Comparison of ENCODE assay signal across 28 cellular contexts in the genomic region with DNA sequence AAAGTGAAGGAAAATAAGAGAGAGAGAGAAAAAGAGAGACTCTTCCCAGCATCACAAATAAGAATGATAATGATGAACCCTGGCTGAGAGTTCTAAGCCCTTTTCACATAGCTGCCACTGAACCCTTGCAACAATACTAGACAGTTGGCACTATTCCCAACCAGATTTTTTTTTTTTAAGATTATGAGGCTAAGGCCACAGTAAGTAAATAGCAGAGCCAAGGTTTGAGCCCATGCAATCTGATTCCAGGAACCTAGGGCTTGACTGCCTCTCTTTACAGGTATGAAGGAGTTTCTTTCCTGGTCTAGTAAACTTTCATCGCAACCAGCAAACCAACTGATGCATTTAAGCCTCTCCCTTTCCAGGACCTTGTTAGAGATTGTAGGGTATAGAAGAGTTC.
DNase-seq lines count a peak whose midpoint lies in the region; ATAC-seq, FAIRE-seq and TF ChIP-seq lines count a peak whose summit lies in the region.
"Had no signal": no experiment of that assay in that cellular context is flagged by ENCODE, and none has a peak within 500 bp of the region (broad histone marks: within the 10 kb centered on the region; RNA-seq: fewer than 3 reads in every experiment).

No MANE protein-coding gene starts in this region.

- FAIRE-seq in pancreas (lab: Jason Lieb, UNC) (no peak), HTR-8/SVneo (lab: Jason Lieb, UNC) (no peak)
- FAIRE-seq: GM18507 had no signal

- no peak overlapping the region for H3K4me3 ChIP-seq in pancreas
- no peak overlapping the region for H3K4me3 ChIP-seq in lower leg skin (ENCODE audit: low read depth, poor library complexity, severe bottlenecking)
- H3K4me3 ChIP-seq: GM23338, PC-9, SJCRH30 had no signal

- TF ChIP-seq POLR2A in lower leg skin (IDR thresholded peaks at IDR 0.05), result no peak

- DNase-seq in DMS79 treated with DMSO at 0.1 percent for 48 hours (lab: John Stamatoyannopoulos, UW) (peak; percentile 73), NCI-H2029 (lab: John Stamatoyannopoulos, UW) (peak; percentile 5), NCI-H82 (lab: John Stamatoyannopoulos, UW) (peak; percentile 71), pancreas (peak in 3 of 6 donors; percentile 21 to 43 (median 34)), HTR-8/SVneo (ENCODE audit: insufficient read length, low spot score) (no peak), lower leg skin (ENCODE audit: low spot score in 2 of 2) (no peak)
- DNase-seq: Caco-2; CD8-positive, alpha-beta T cell; DMS 273 treated with DMSO at 0.1 percent for 48 hours; H9; HFFc6; NCI-H1092; NCI-H1436 treated with DMSO at 0.1 percent for 48 hours; NCI-H187 treated with DMSO at 0.1 percent for 48 hours; NCI-H446 treated with DMSO at 0.1 percent for 48 hours; NCI-H69; NK-92 treated with Interleukin-12 subunit alpha and Interleukin-12 subunit beta, amount 100 ng/mL, for 24 hours; PC-9; SJCRH30; T-helper 17 cell; T1000 had no signal

- H3K27me3 ChIP-seq in pancreas, result no peaks in the 10 kb centered on the region
- H3K27me3 ChIP-seq: SJCRH30 had no signal

- intact Hi-C loops in pancreas (cut with DNase I), result no loop called here
- intact Hi-C loops in lower leg skin (cut with DNase I; ENCODE audit: low total_unique reads), result no loop called here

- peak; percentile 81 to 96 (median 94) for ATAC-seq in pancreas
- no peak for ATAC-seq in HG03442 (IDR thresholded peaks at IDR 0.05; ENCODE audit: unreplicated experiment)
- ATAC-seq: CD8-positive, alpha-beta T cell; GM23338; Right ventricle myocardium inferior; SK-N-SH treated with all-trans-retinoic acid at 6 μM for 48 hours; T-helper 17 cell had no signal

- peaks cover 0 to 14% (median 14%) of the 10 kb centered on the region in 3 donors for H3K4me1 ChIP-seq in pancreas
- H3K4me1 ChIP-seq: Caco-2, SJCRH30 had no signal

- H3K27ac ChIP-seq in pancreas, result peak overlapping the region in 2 of 4 donors; percentile 23 to 34
- H3K27ac ChIP-seq: C4-2B, KMS-11, PC-9, SJCRH30 had no signal

- TF ChIP-seq CTCF in pancreas (IDR thresholded peaks at IDR 0.05) (no peak), lower leg skin (IDR thresholded peaks at IDR 0.05) (no peak)

- no peaks in the 10 kb centered on the region for H3K9me3 ChIP-seq in pancreas
- H3K9me3 ChIP-seq: Caco-2, SJCRH30 had no signal

- 43 to 56% methylated on average over 1 of the region's 1 CpG for WGBS in pancreas, 2 donors
- 97 to 100% methylated on average over 1 of the region's 1 CpG for WGBS in lower leg skin, 2 donors

- H3K36me3 ChIP-seq in pancreas, result no peaks in the 10 kb centered on the region
- H3K36me3 ChIP-seq: SJCRH30 had no signal

Comparison
In these comparisons a context has a peak if more than half of its experiments do, and no peak if none do; other contexts are left out.
1. DNase-seq: peak in DMS79 treated with DMSO at 0.1 percent for 48 hours (single experiment), NCI-H2029 (single experiment) and NCI-H82 (single experiment); none in HTR-8/SVneo (single experiment) and lower leg skin (0 of 2).